In genomic region chr20:37316116-37316774, GRCh38 we compare ENCODE assay signal across 1 cellular context.
TF ChIP-seq lines count a peak whose summit lies in the region.

No MANE protein-coding gene starts in this region.

TF ChIP-seq in IMR-90, 13 proteins besides CTCF, POLR2A, EP300 and RAD21:
- TF ChIP-seq RFX5 (IDR thresholded peaks at IDR 0.05; ENCODE audit: low read depth, low read length) (no peak), FOS (IDR thresholded peaks at IDR 0.05; ENCODE audit: low read depth, low read length) (no peak), MXI1 (IDR thresholded peaks at IDR 0.05; ENCODE audit: borderline replicate concordance, low read depth, low read length) (no peak), USF2 (IDR thresholded peaks at IDR 0.05; ENCODE audit: low read depth, low read length) (no peak), MAZ (IDR thresholded peaks at IDR 0.05; ENCODE audit: borderline replicate concordance, low read depth, low read length) (no peak)
